Comparison of ENCODE assay signal across 8 cellular contexts in the genomic region with DNA sequence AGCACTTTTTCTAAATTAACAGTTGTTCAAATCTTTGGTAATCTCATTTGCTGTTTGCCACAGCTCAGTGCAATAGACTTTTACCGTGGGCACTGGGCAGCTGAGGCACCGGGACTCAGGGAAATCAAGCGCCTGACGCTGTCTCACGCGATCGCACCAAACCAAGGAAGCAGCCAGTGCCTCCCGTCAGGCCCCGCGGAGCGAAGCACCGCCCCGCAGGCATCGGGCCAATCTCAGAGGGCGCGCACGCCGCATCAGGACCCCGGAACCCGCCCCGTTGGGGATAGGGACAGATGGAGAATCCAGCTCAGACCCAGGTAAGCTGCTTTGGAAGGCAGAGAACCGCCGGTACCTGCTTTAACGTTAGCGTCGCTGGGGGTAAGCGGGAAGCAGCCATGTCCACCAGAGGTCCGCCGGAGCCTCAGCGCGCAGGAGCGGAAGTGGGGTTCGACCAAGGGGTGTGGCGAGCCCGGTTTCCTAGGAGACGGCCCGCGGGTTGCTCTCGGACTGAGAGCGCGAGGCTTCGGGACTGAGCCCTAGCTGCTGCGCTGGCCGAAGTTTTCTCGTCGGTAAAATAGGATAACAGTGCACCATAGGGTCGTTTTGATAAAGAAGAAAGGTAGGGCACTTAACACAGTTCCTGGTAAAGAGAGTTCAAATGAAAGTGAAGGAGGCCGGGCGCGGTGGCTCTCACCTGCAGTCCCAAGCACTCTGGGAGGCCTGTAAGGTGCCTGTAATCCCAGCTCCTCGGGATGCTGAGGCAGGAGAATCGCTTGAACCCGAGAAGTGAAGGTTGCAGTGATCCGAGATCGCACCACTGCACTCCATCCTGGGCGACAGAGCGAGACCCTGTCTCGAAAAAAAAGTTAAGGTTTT. TPM values are rescaled to one million over a fixed set of nuclear protein-coding genes. Genes with fewer than 3 reads are reported as not detected.
DNase-seq lines count a peak whose midpoint lies in the region; ATAC-seq, FAIRE-seq and TF ChIP-seq lines count a peak whose summit lies in the region.

A gene with protein sequence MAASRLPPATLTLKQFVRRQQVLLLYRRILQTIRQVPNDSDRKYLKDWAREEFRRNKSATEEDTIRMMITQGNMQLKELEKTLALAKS (minus strand): TSS at position 428 of the 876 bp plus-strand sequence. CDS start 31 bp downstream, at position 397.

- peak within 1 kb of the TSS; percentile 61 to 97 (median 72) for H3K4me3 ChIP-seq in adrenal gland
- H3K4me3 ChIP-seq in heart right ventricle: peak within 1 kb of the TSS; percentile 63 to 81 (median 70)
- H3K4me3 ChIP-seq in upper lobe of left lung: peak within 1 kb of the TSS; percentile 49 to 69 (median 65)

- no peaks in the 10 kb centered on the region for H3K27me3 ChIP-seq in adrenal gland
- no peaks in the 10 kb centered on the region for H3K27me3 ChIP-seq in heart right ventricle
- no peaks in the 10 kb centered on the region for H3K27me3 ChIP-seq in upper lobe of left lung

- H3K27ac ChIP-seq in adrenal gland (peak within 1 kb of the TSS; percentile 69 to 90 (median 84)), heart right ventricle (peak within 1 kb of the TSS; percentile 87 to 95 (median 92)), upper lobe of left lung (peak within 1 kb of the TSS; percentile 83 to 96 (median 90))

- TF ChIP-seq CTCF in adrenal gland (IDR thresholded peaks at IDR 0.05) (peak in 2 of 6 experiments; percentile 17 to 33), heart right ventricle (IDR thresholded peaks at IDR 0.05) (peak in 4 of 9 donors; percentile 8 to 43 (median 34)), upper lobe of left lung (IDR thresholded peaks at IDR 0.05) (peak in 3 of 6 experiments; percentile 35 to 52 (median 41))

- H3K4me1 ChIP-seq in adrenal gland (replicated peaks in 1 of 2) (peaks cover 0 to 15% of the 10 kb centered on the region in 2 donors), heart right ventricle (peaks cover 3 to 27% (median 18%) of the 10 kb centered on the region in 9 donors), upper lobe of left lung (peaks cover 12 to 19% (median 16%) of the 10 kb centered on the region in 4 donors)

- intact Hi-C loops in adrenal gland (cut with DNase I) (no loop called here), heart right ventricle (cut with DNase I) (no loop called here), posterior cingulate gyrus (cut with DNase I) (loop anchor here (5.0 kb wide), 2 partner anchors 49 to 271 kb away; no protein-coding TSS in a partner anchor)

- H3K36me3 ChIP-seq in adrenal gland (replicated peaks in 1 of 2): peaks cover 0 to 14% of the 10 kb centered on the region in 2 donors
- H3K36me3 ChIP-seq in heart right ventricle: peaks cover 0 to 51% (median 3%) of the 10 kb centered on the region in 9 donors
- peaks cover 0 to 18% (median 4%) of the 10 kb centered on the region in 4 donors for H3K36me3 ChIP-seq in upper lobe of left lung

- FAIRE-seq in GM12892 (lab: Jason Lieb, UNC): peak; percentile 97

- WGBS in adrenal gland, 4 donors: 2 to 8% (median 3%) methylated on average over 20 to 58 of the region's 58 CpGs
- 1 to 3% methylated on average over 58 of the region's 58 CpGs for WGBS in heart right ventricle, 2 donors
- WGBS in upper lobe of left lung, 2 donors: 5% methylated on average over 31 to 41 of the region's 58 CpGs

- peak; percentile 97 for TF ChIP-seq POLR2A in GM12892 (IDR thresholded peaks at IDR 0.05; ENCODE audit: low read depth, low read length)
- peak; percentile 78 to 81 for TF ChIP-seq POLR2A in adrenal gland (IDR thresholded peaks at IDR 0.05)
- peak in 3 of 4 donors; percentile 79 to 96 (median 95) for TF ChIP-seq POLR2A in upper lobe of left lung (IDR thresholded peaks at IDR 0.05)

- no peak for TF ChIP-seq EP300 in upper lobe of left lung (IDR thresholded peaks at IDR 0.05)

- peak; percentile 78 for DNase-seq in GM12892 (ENCODE audit: insufficient read length)
- DNase-seq in NCI-H146 (lab: John Stamatoyannopoulos, UW): peak; percentile 91
- DNase-seq in T-helper 1 cell: peak; percentile 78 to 91 (median 84)
- peak; percentile 94 to 97 (median 96) for DNase-seq in adrenal gland
- peak; percentile 95 for DNase-seq in heart right ventricle
- peak; percentile 92 to 99 (median 96) for DNase-seq in posterior cingulate gyrus
- peak; percentile 95 to 97 for DNase-seq in upper lobe of left lung

- ATAC-seq in HG02852 (IDR thresholded peaks at IDR 0.05; ENCODE audit: unreplicated experiment) (peak; percentile 99), heart right ventricle (peak; percentile 99 to 100 (median 99)), upper lobe of left lung (ENCODE audit: low FRiP score in 2 of 2) (peak; percentile 99 to 100)

- H3K9me3 ChIP-seq in adrenal gland (replicated peaks in 1 of 3) (no peaks in the 10 kb centered on the region), heart right ventricle (no peaks in the 10 kb centered on the region), upper lobe of left lung (no peaks in the 10 kb centered on the region)

RNA-seq across cellular contexts. Expression of the gene that starts here (rescaled TPM):
- 28.1 TPM for polyA plus RNA-seq in GM12892 (2012; ENCODE audit: missing spikeins)
- 10 to 100 TPM; 22.7 to 68.2 (median 40.3) TPM for total RNA-seq in adrenal gland
- 10 to 100 TPM; 10.2 to 97.7 (median 14.7) TPM for polyA plus RNA-seq in adrenal gland
- total RNA-seq in heart right ventricle: 10 to 100 TPM; 36.2 to 58.2 (median 46.9) TPM
- polyA plus RNA-seq in heart right ventricle: 10 to 100 TPM; 10.9 to 16.4 TPM
- total RNA-seq in upper lobe of left lung: 10 to 100 TPM in 4 of 6 donors, 1 to 10 TPM in 2; 7.3 to 32.4 (median 22.2) TPM

Comparison
In these comparisons a context has a peak if more than half of its experiments do, and no peak if none do; other contexts are left out.
1. Peak in every context shown above with its lines: DNase-seq, ATAC-seq, H3K4me3 ChIP-seq and H3K27ac ChIP-seq.